ENCODE assay signal across 31 cellular contexts in genomic region chr1:62228139-62228882, GRCh38. TPM values are rescaled to one million over a fixed set of nuclear protein-coding genes. Genes with fewer than 3 reads are reported as not detected.
DNase-seq lines count a peak whose midpoint lies in the region; ATAC-seq, FAIRE-seq and TF ChIP-seq lines count a peak whose summit lies in the region.
"Had no signal": no experiment of that assay in that cellular context is flagged by ENCODE, and none has a peak within 500 bp of the region (broad histone marks: within the 10 kb centered on the region; RNA-seq: fewer than 3 reads in every experiment).

No MANE protein-coding gene starts in this region.

- H3K56ac ChIP-seq in H1 (replicated peaks; ENCODE audit: insufficient read length, low read depth, low read length): no peak overlapping the region

- H3K4me1 ChIP-seq in HepG2 (ENCODE audit: insufficient read depth, low read length) (peaks cover 52% of the 10 kb centered on the region), right lobe of liver (no peaks in the 10 kb centered on the region), H1 (replicated peaks in 1 of 4; ENCODE audit: control insufficient read depth in 3 of 4, insufficient read depth in 4 of 4, low read length in 3 of 4) (peaks cover 3 to 13% (median 8%) of the 10 kb centered on the region in 4 experiments; a peak in 5 of 7 replicates)
- H3K4me1 ChIP-seq: ascending aorta, left ventricle myocardium inferior had no signal

- H3K79me2 ChIP-seq in HepG2 (ENCODE audit: insufficient read depth, low read length): no peaks in the 10 kb centered on the region
- no peaks in the 10 kb centered on the region for H3K79me2 ChIP-seq in H1 (ENCODE audit: control insufficient read depth in 1 of 2, insufficient read depth in 2 of 2, low read length in 2 of 2)

- TF ChIP-seq POLR2A in HepG2 (IDR thresholded peaks at IDR 0.05; ENCODE audit: insufficient read depth in 1 of 2, low read depth in 2 of 2, low read length in 2 of 2): no peak
- no peak for TF ChIP-seq POLR2A in right lobe of liver (IDR thresholded peaks at IDR 0.05)
- no peak; a peak in 1 of 3 replicates for TF ChIP-seq POLR2A in H1 (IDR thresholded peaks at IDR 0.05; ENCODE audit: control extremely low read depth in 1 of 2, low read depth in 2 of 2, low read length in 2 of 2)

- no peak overlapping the region for H2AK5ac ChIP-seq in H1 (ENCODE audit: low read depth, low read length)

- no peak for TF ChIP-seq RAD21 in HepG2 (CRISPR knock-in tag; IDR thresholded peaks at IDR 0.05)
- TF ChIP-seq RAD21 in H1 (IDR thresholded peaks at IDR 0.05 in 1 of 2, conservative IDR thresholded peaks at IDR 0.05 in 1 of 2; ENCODE audit: low read depth in 2 of 2, low read length in 2 of 2): no peak

- no peak overlapping the region for H2AFZ ChIP-seq in HepG2 (ENCODE audit: low read length)
- H2AFZ ChIP-seq in H1 (ENCODE audit: low read length): no peak overlapping the region

- H3K27me3 Mint-ChIP-seq in nephron (ENCODE audit: low read depth): peaks cover 12% of the 10 kb centered on the region
- H3K27me3 Mint-ChIP-seq: activated naive CD8-positive, alpha-beta T cell treated with anti-CD3 and anti-CD28 coated beads for 36 hours; CD4-positive, alpha-beta T cell had no signal

- DNase-seq in HepG2 (ENCODE audit: low spot score): no peak
- no peak for DNase-seq in right lobe of liver
- no peak for DNase-seq in H1 (ENCODE audit: low read depth in 1 of 2, low spot score in 2 of 2)
- DNase-seq in anterior cingulate cortex (lab: John Stamatoyannopoulos, UW): no peak
- DNase-seq in retina: no peak
- DNase-seq in COLO829 (ENCODE audit: low spot score): no peak
- DNase-seq: activated CD4-positive, alpha-beta T cell treated with anti-CD3 and anti-CD28 coated beads for 4 hours; activated CD8-positive, alpha-beta memory T cell treated with anti-CD3 and anti-CD28 coated beads for 24 hours; activated effector memory CD4-positive, alpha-beta T cell treated with anti-CD3 and anti-CD28 coated beads, Interleukin-2, amount 50 U/mL, for 16 hours; activated naive CD8-positive, alpha-beta T cell treated with anti-CD3 and anti-CD28 coated beads for 36 hours; AML-193; CD4-positive, alpha-beta T cell; DMS153; left ventricle myocardium inferior; NCI-H1417; NCI-H2081 treated with DMSO at 0.1 percent for 48 hours; NCI-H226; NCI-H774; OCI-M1; Right ventricle myocardium superior; stimulated activated naive CD4-positive, alpha-beta T cell treated with Interleukin-2 at 50 U/mL for 16 hours had no signal

- H3K4ac ChIP-seq in H1 (replicated peaks; ENCODE audit: insufficient read length, low read depth, low read length): no peak overlapping the region

- H3K4me2 ChIP-seq in HepG2 (ENCODE audit: low read depth, low read length) (peak overlapping the region; percentile 74), H1 (ENCODE audit: insufficient read depth in 1 of 2, low read depth in 2 of 2, low read length in 2 of 2) (no peak overlapping the region)

- no peak overlapping the region for H3K27ac ChIP-seq in HepG2 (ENCODE audit: extremely low read length, insufficient read depth, low read length)
- H3K27ac ChIP-seq in right lobe of liver: no peak overlapping the region
- no peak overlapping the region for H3K27ac ChIP-seq in H1 (ENCODE audit: low read depth, low read length)
- H3K27ac ChIP-seq: ascending aorta, left ventricle myocardium inferior, thoracic aorta had no signal

- H2BK15ac ChIP-seq in H1 (ENCODE audit: low read length): 0 out of 2 replicates have a peak overlapping the region, but pooled peaks have one; percentile 25

- in situ Hi-C loops in HepG2 (cut with HindIII; ENCODE audit: extremely low pct_ligation_motif_present, low pct_unique_long_range_greater_than_20kb): no loop called here

- H4K20me1 ChIP-seq in HepG2 (ENCODE audit: insufficient read depth, low read length) (no peaks in the 10 kb centered on the region), H1 (replicated peaks in 1 of 2; ENCODE audit: control insufficient read depth in 1 of 2, insufficient read depth in 2 of 2, low read length in 2 of 2) (peaks cover 0 to 7% of the 10 kb centered on the region in 2 experiments)

- peaks cover 34% of the 10 kb centered on the region for H3K4me1 Mint-ChIP-seq in nephron
- H3K4me1 Mint-ChIP-seq: activated naive CD8-positive, alpha-beta T cell treated with anti-CD3 and anti-CD28 coated beads for 36 hours had no signal

- no peak overlapping the region for H2BK120ac ChIP-seq in H1 (replicated peaks; ENCODE audit: low read depth, low read length)

- H3K18ac ChIP-seq in H1 (ENCODE audit: extremely low read depth, low read length): 0 out of 2 replicates have a peak overlapping the region, but pooled peaks have one; percentile 40

- no peak overlapping the region for H4K8ac ChIP-seq in H1 (ENCODE audit: extremely low read depth, insufficient read depth, low read length)

- no peak overlapping the region for H4K91ac ChIP-seq in H1 (replicated peaks; ENCODE audit: insufficient read length, low read length)

- 33% methylated on average over 12 of the region's 12 CpGs for WGBS in HepG2 (ENCODE audit: low lambda C conversion rate)
- WGBS in right lobe of liver (ENCODE audit: insufficient coverage, low coverage, low lambda C conversion rate, missing lambda C conversion rate): 74% methylated on average over 6 of the region's 12 CpGs
- WGBS in H1 (ENCODE audit: extremely low coverage in 1 of 2, insufficient coverage in 1 of 2, insufficient read length in 1 of 2, insufficient replicate concordance in 2 of 2, low coverage in 1 of 2, low lambda C conversion rate in 2 of 2, missing lambda C conversion rate in 1 of 2), 2 experiments: 89% methylated on average over 12 of the region's 12 CpGs; no CpG with 5 or more reads in 1 of the 2 experiments

- no peaks in the 10 kb centered on the region; the same call in 1 of the 2 replicates for H3K79me1 ChIP-seq in H1 (ENCODE audit: low read depth, low read length)

- intact Hi-C loops in HepG2 (cut with micrococcal nuclease; ENCODE audit: unreplicated experiment) (no loop called here), right lobe of liver (cut with DNase I) (no loop called here)

- H3K9ac ChIP-seq in HepG2 (ENCODE audit: insufficient read depth, low read depth, low read length) (peak overlapping the region; percentile 47), H1 (replicated peaks in 1 of 4; ENCODE audit: extremely low read depth in 1 of 4, low read depth in 3 of 4, low read length in 3 of 4) (no peak overlapping the region; a peak in 1 of 7 replicates)

- H3K23ac ChIP-seq in H1 (ENCODE audit: insufficient read length): no peak overlapping the region

- CTCF ChIA-PET in HepG2 (lab: Yijun Ruan, JAX; ENCODE audit: low intra/inter-chr PET ratio, low total read pairs): no interaction called here
- CTCF ChIA-PET in H1 (lab: Charles Lee; ENCODE audit: partially characterized antibody): interaction anchor here (0.7 to 4.0 kb wide), 6 partner anchors 9 to 56 kb away, joined by 4 to 23 read pairs (median 6); no protein-coding TSS in a partner anchor

- peak overlapping the region; percentile 19 to 85 (median 76) for H3K27ac Mint-ChIP-seq in nephron
- H3K27ac Mint-ChIP-seq: activated naive CD8-positive, alpha-beta T cell treated with anti-CD3 and anti-CD28 coated beads for 36 hours; CD4-positive, alpha-beta T cell; natural killer cell treated with Interleukin-12 subunit alpha and Interleukin-12 subunit beta and Interleukin-15 and Interleukin-18, amount 100 ng/mL, for 72 hours; T-helper 2 cell treated with Interferon-gamma antibody and Interleukin-4, amounts not matched to agents 5 μg/mL and 100 μg/mL, for 36 hours had no signal

- BruUV-seq in HepG2 (replicated peaks; lab: Mats Ljungman, UMichigan): no TSS peak

- TF ChIP-seq EP300 in HepG2 (IDR thresholded peaks at IDR 0.05; ENCODE audit: low read depth in 2 of 2, low read length in 2 of 2) (no peak), HepG2 (CRISPR knock-in tag; IDR thresholded peaks at IDR 0.05; ENCODE audit: borderline replicate concordance) (no peak), H1 (IDR thresholded peaks at IDR 0.05; ENCODE audit: borderline replicate concordance in 1 of 2, low read depth in 2 of 2, low read length in 2 of 2) (no peak)

- no peak for TF ChIP-seq CTCF in HepG2 (CRISPR knock-in tag; IDR thresholded peaks at IDR 0.05)
- no peak for TF ChIP-seq CTCF in right lobe of liver (IDR thresholded peaks at IDR 0.05)
- TF ChIP-seq CTCF in H1 (IDR thresholded peaks at IDR 0.05; ENCODE audit: control extremely low read depth in 1 of 3, insufficient read depth in 1 of 3, low read depth in 1 of 3, low read length in 3 of 3): no peak
- TF ChIP-seq CTCF in nephron (IDR thresholded peaks at IDR 0.05; ENCODE audit: unreplicated experiment in 3 of 3): no peak

- H3K9me3 ChIP-seq in HepG2 (ENCODE audit: low read length) (no peaks in the 10 kb centered on the region), right lobe of liver (no peaks in the 10 kb centered on the region), H1 (ENCODE audit: insufficient read depth in 2 of 2, low read depth in 1 of 2, low read length in 1 of 2) (no peaks in the 10 kb centered on the region)
- H3K9me3 ChIP-seq: ascending aorta, left ventricle myocardium inferior, thoracic aorta had no signal

- H4K5ac ChIP-seq in H1 (ENCODE audit: insufficient read length, low read depth, low read length): no peak overlapping the region

- H3K36me3 ChIP-seq in HepG2 (replicated peaks in 1 of 2; ENCODE audit: control insufficient read depth in 1 of 2, insufficient read depth in 2 of 2, low read length in 2 of 2) (no peaks in the 10 kb centered on the region), right lobe of liver (no peaks in the 10 kb centered on the region), H1 (ENCODE audit: control insufficient read depth in 2 of 4, insufficient read depth in 4 of 4, low read length in 3 of 4) (peaks cover 11 to 58% (median 21%) of the 10 kb centered on the region in 4 experiments)
- H3K36me3 ChIP-seq: ascending aorta, left ventricle myocardium inferior, thoracic aorta had no signal

- H2BK20ac ChIP-seq in H1 (ENCODE audit: low read length): no peak overlapping the region

- peak; percentile 70 for ATAC-seq in HepG2
- no peak for ATAC-seq in right lobe of liver
- no peak for ATAC-seq in HG03280 (IDR thresholded peaks at IDR 0.05; ENCODE audit: unreplicated experiment)
- ATAC-seq: natural killer cell treated with Interleukin-12 subunit alpha and Interleukin-12 subunit beta and Interleukin-15 and Interleukin-18, amount 100 ng/mL, for 72 hours had no signal

- peak overlapping the region in 1 of 3 experiments; percentile 49; a peak in 2 of 6 replicates for H3K4me3 ChIP-seq in HepG2 (replicated peaks in 1 of 3; ENCODE audit: insufficient read depth in 1 of 3, low read depth in 2 of 3, low read length in 3 of 3)
- H3K4me3 ChIP-seq in right lobe of liver: no peak overlapping the region
- no peak overlapping the region for H3K4me3 ChIP-seq in H1 (ENCODE audit: extremely low read depth in 1 of 4, insufficient read depth in 2 of 4, low read depth in 3 of 4, low read length in 4 of 4)
- H3K4me3 ChIP-seq: ascending aorta, left ventricle myocardium inferior, thoracic aorta had no signal

- H3K9me3 Mint-ChIP-seq in nephron: no peaks in the 10 kb centered on the region
- H3K9me3 Mint-ChIP-seq: activated naive CD8-positive, alpha-beta T cell treated with anti-CD3 and anti-CD28 coated beads for 36 hours; CD4-positive, alpha-beta T cell; natural killer cell treated with Interleukin-12 subunit alpha and Interleukin-12 subunit beta and Interleukin-15 and Interleukin-18, amount 100 ng/mL, for 72 hours; T-helper 2 cell treated with Interferon-gamma antibody and Interleukin-4, amounts not matched to agents 5 μg/mL and 100 μg/mL, for 36 hours had no signal

- H3K23me2 ChIP-seq in H1 (ENCODE audit: low read depth, low read length): no peaks in the 10 kb centered on the region

- H3K14ac ChIP-seq in H1 (ENCODE audit: insufficient read length): no peak overlapping the region

- FAIRE-seq in HepG2 (lab: Jason Lieb, UNC): no peak
- FAIRE-seq in H1 (lab: Jason Lieb, UNC): no peak
- FAIRE-seq: A204.1, H54 had no signal

- POLR2A ChIA-PET in HepG2 (lab: Yijun Ruan, JAX): interaction anchor here (0.6 to 1.3 kb wide), 2 partner anchors 9 to 30 kb away, joined by 3 to 5 read pairs; no protein-coding TSS in a partner anchor
- POLR2A ChIA-PET in H1 (lab: Charles Lee; ENCODE audit: partially characterized antibody): interaction anchor here (1.0 to 11.7 kb wide), 11 partner anchors 9 to 66 kb away, joined by 3 to 98 read pairs (median 4); no protein-coding TSS in a partner anchor

- 0 out of 2 replicates have a peak overlapping the region, but pooled peaks have one; percentile 20 for H2BK12ac ChIP-seq in H1 (ENCODE audit: low read depth, low read length)

- H2BK5ac ChIP-seq in H1 (ENCODE audit: low read depth, low read length): no peak overlapping the region

- no peak overlapping the region for H3K4me3 Mint-ChIP-seq in nephron
- H3K4me3 Mint-ChIP-seq: activated naive CD8-positive, alpha-beta T cell treated with anti-CD3 and anti-CD28 coated beads for 36 hours; CD4-positive, alpha-beta T cell; natural killer cell treated with Interleukin-12 subunit alpha and Interleukin-12 subunit beta and Interleukin-15 and Interleukin-18, amount 100 ng/mL, for 72 hours; T-helper 2 cell treated with Interferon-gamma antibody and Interleukin-4, amounts not matched to agents 5 μg/mL and 100 μg/mL, for 36 hours had no signal

- H3K27me3 ChIP-seq in HepG2 (ENCODE audit: control insufficient read depth in 1 of 2, insufficient read depth in 2 of 2, low read length in 2 of 2): no peaks in the 10 kb centered on the region
- H3K27me3 ChIP-seq in right lobe of liver: no peaks in the 10 kb centered on the region
- H3K27me3 ChIP-seq in H1 (replicated peaks in 1 of 4; ENCODE audit: control insufficient read depth in 3 of 4, extremely low read depth in 1 of 4, insufficient read depth in 3 of 4, low read length in 3 of 4): no peaks in the 10 kb centered on the region
- H3K27me3 ChIP-seq: ascending aorta had no signal

- H3K36me3 Mint-ChIP-seq in nephron (ENCODE audit: low read depth): peaks cover 3% of the 10 kb centered on the region
- H3K36me3 Mint-ChIP-seq: activated naive CD8-positive, alpha-beta T cell treated with anti-CD3 and anti-CD28 coated beads for 36 hours; natural killer cell treated with Interleukin-12 subunit alpha and Interleukin-12 subunit beta and Interleukin-15 and Interleukin-18, amount 100 ng/mL, for 72 hours had no signal

RNA-seq across cellular contexts. Expression of gene L1TD1, which starts 33.7 kb away (rescaled TPM):
- not detected in 2 replicates for total RNA-seq in HepG2 (2016; rRNA removed; fragmentation: Illumina TruSeq; extraction: Trizol)
- total RNA-seq in HepG2 (2016; cell fraction: cytosol; rRNA removed; fragmentation: Illumina TruSeq; extraction: Trizol; ENCODE audit: low read depth): not detected in 2 replicates
- total RNA-seq in HepG2 (2016; cell fraction: insoluble cytoplasmic fraction; rRNA removed; fragmentation: Illumina TruSeq; extraction: Trizol): not detected in 2 replicates
- not detected in 2 replicates for total RNA-seq in HepG2 (2016; cell fraction: membrane; rRNA removed; fragmentation: Illumina TruSeq; extraction: Trizol)
- not detected in 2 replicates for total RNA-seq in HepG2 (2016; cell fraction: nucleus; rRNA removed; fragmentation: Illumina TruSeq; extraction: Trizol)
- polyA plus RNA-seq in HepG2 (2011; rRNA removed): not detected in 2 replicates
- not detected in 2 replicates for polyA plus RNA-seq in HepG2 (2011; cell fraction: cytosol; rRNA removed)
- polyA plus RNA-seq in HepG2 (2011; cell fraction: nucleus; rRNA removed): 0.03 TPM in 1 of 2 replicates, not detected in the other
- polyA plus RNA-seq in HepG2 (2012): not detected in 2 replicates
- polyA plus RNA-seq in HepG2 (2016; cell fraction: cytosol; fragmentation: Illumina TruSeq; extraction: Trizol; ENCODE audit: low read depth): not detected in 2 replicates
- polyA plus RNA-seq in HepG2 (2016; cell fraction: insoluble cytoplasmic fraction; fragmentation: Illumina TruSeq; extraction: Trizol; ENCODE audit: low read depth): not detected in 2 replicates
- polyA plus RNA-seq in HepG2 (2016; cell fraction: membrane; fragmentation: Illumina TruSeq; extraction: Trizol; ENCODE audit: low read depth): not detected in 2 replicates
- polyA plus RNA-seq in HepG2 (2016; cell fraction: nucleus; fragmentation: Illumina TruSeq; extraction: Trizol; ENCODE audit: insufficient read depth, low read depth): not detected in 2 replicates
- not detected in 2 replicates for polyA minus RNA-seq in HepG2 (2011; rRNA and poly(A)+ RNA removed; ENCODE audit: low replicate concordance)
- polyA minus RNA-seq in HepG2 (2011; cell fraction: cytosol; rRNA and poly(A)+ RNA removed): not detected in 2 replicates
- not detected in 2 replicates for polyA minus RNA-seq in HepG2 (2011; cell fraction: nucleus; rRNA and poly(A)+ RNA removed)
- total RNA-seq in right lobe of liver: under 1 TPM in 1 of 6 experiments, not detected in 5; 0.04 TPM
- 425 and 441 TPM in 2 replicates for total RNA-seq in H1 (2021; fragmentation: NEBNext Ultra II Directional; extraction: Animal tissue kit (Norgen Biotek cat#: 25700))
- polyA plus RNA-seq in H1 (2011; rRNA removed): 20.8 and 35.3 TPM in 2 replicates
- 102 TPM for polyA plus RNA-seq in H1 (2011; cell fraction: cytosol; rRNA removed)
- 28.5 TPM for polyA plus RNA-seq in H1 (2011; cell fraction: nucleus; rRNA removed)
- polyA plus RNA-seq in H1 (2012, experiment 1 of 2): 165 to 378 TPM (median 196 TPM) in 4 replicates
- polyA plus RNA-seq in H1 (2012, experiment 2 of 2): 19.6 TPM
- 521 TPM for polyA plus RNA-seq in H1 (2013, experiment 1 of 2)
- 516 TPM for polyA plus RNA-seq in H1 (2013, experiment 2 of 2)
- polyA minus RNA-seq in H1 (2011; rRNA and poly(A)+ RNA removed): 32.9 and 39.8 TPM in 2 replicates
- 55.6 TPM for polyA minus RNA-seq in H1 (2011; cell fraction: cytosol; rRNA and poly(A)+ RNA removed)
- polyA minus RNA-seq in H1 (2011; cell fraction: nucleus; rRNA and poly(A)+ RNA removed): 94.0 TPM
- total RNA-seq: ascending aorta; dermis microvascular lymphatic vessel endothelial cell; natural killer cell treated with Interleukin-12 subunit alpha and Interleukin-12 subunit beta and Interleukin-15 and Interleukin-18, amount 100 ng/mL, for 72 hours; Right ventricle myocardium superior had no signal
- polyA plus RNA-seq: fibroblast of lung had no signal

Comparison
In these comparisons a context has a peak if more than half of its experiments do, and no peak if none do; other contexts are left out.
1. RNA of gene L1TD1, which starts 33.7 kb away (total RNA-seq): 425 to 441 TPM in H1; 0.04 TPM in right lobe of liver and not detected in HepG2; every median in the first group is over 100 times any median in the second.
2. Of the 41 proteins assayed by ChIP-seq in both HepG2 and H1: peak only in HepG2: none; only in H1: MAX; in both: none; in neither: 40.